In the genomic region with DNA sequence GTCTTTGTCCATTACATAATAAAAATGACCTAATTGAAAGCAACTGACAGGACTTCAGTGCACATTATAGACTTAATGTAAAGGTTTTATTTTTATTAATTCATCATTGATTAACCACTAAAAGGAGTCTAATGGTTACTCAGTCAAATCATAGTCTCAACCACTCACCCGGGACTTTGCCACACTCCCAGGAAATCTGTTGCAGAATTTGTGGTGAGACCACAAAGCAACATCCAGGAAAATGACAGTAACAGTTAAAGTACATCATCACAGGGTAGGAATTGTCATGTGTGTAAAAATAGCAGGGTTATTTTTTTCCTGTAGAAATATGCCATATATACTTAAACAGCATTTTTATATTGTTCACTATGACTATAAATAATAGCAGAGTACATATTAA, we compare ENCODE assay signal across 1 cellular context.
TF ChIP-seq lines count a peak whose summit lies in the region.

No MANE protein-coding gene starts in this region.

TF ChIP-seq in IMR-90, 13 proteins besides CTCF, POLR2A, EP300 and RAD21 (continued from another document):
- no peak for TF ChIP-seq CEBPB (IDR thresholded peaks at IDR 0.05; ENCODE audit: low read depth, low read length)
- TF ChIP-seq, protein P1, sequence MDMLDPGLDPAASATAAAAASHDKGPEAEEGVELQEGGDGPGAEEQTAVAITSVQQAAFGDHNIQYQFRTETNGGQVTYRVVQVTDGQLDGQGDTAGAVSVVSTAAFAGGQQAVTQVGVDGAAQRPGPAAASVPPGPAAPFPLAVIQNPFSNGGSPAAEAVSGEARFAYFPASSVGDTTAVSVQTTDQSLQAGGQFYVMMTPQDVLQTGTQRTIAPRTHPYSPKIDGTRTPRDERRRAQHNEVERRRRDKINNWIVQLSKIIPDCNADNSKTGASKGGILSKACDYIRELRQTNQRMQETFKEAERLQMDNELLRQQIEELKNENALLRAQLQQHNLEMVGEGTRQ (IDR thresholded peaks at IDR 0.05; ENCODE audit: low read depth, low read length), result no peak
- no peak for TF ChIP-seq MAZ (IDR thresholded peaks at IDR 0.05; ENCODE audit: borderline replicate concordance, low read depth, low read length)
- no peak for TF ChIP-seq BHLHE40 (IDR thresholded peaks at IDR 0.05; ENCODE audit: low read depth, low read length)
- TF ChIP-seq MXI1 (IDR thresholded peaks at IDR 0.05; ENCODE audit: borderline replicate concordance, low read depth, low read length), result no peak
- TF ChIP-seq CHD1 (IDR thresholded peaks at IDR 0.05; ENCODE audit: low read depth, low read length), result no peak
